Comparison of ENCODE assay signal across 11 cellular contexts in genomic region chr1:26307363-26307781, GRCh38. TPM values are rescaled to one million over a fixed set of nuclear protein-coding genes. Genes with fewer than 3 reads are reported as not detected.
DNase-seq lines count a peak whose midpoint lies in the region; ATAC-seq and TF ChIP-seq lines count a peak whose summit lies in the region.
"Had no signal": no experiment of that assay in that cellular context is flagged by ENCODE, and none has a peak within 500 bp of the region (broad histone marks: within the 10 kb centered on the region; RNA-seq: fewer than 3 reads in every experiment).

No MANE protein-coding gene starts in this region.

- no peaks in the 10 kb centered on the region for H3K9me2 ChIP-seq in SK-N-SH

- no peaks in the 10 kb centered on the region for H3K9me3 ChIP-seq in SK-N-SH
- no peaks in the 10 kb centered on the region for H3K9me3 ChIP-seq in OCI-LY3 (ENCODE audit: insufficient read depth, low read length)
- H3K9me3 ChIP-seq in effector memory CD4-positive, alpha-beta T cell (ENCODE audit: control insufficient read depth, low read length) = no peaks in the 10 kb centered on the region
- H3K9me3 ChIP-seq: uterus had no signal

- H3K4me3 ChIP-seq in SK-N-SH (ENCODE audit: low read depth in 2 of 2, low read length in 1 of 2) (no peak overlapping the region), OCI-LY3 (ENCODE audit: low read length) (peak overlapping the region; percentile 88), skin epidermis (no peak overlapping the region)
- H3K4me3 ChIP-seq in effector memory CD4-positive, alpha-beta T cell (ENCODE audit: insufficient read depth, low read depth, low read length, poor library complexity, severe bottlenecking) = no peak overlapping the region

- ATAC-seq in SK-N-SH treated with all-trans-retinoic acid at 6 μM for 48 hours (no peak), HG03280 (IDR thresholded peaks at IDR 0.05; ENCODE audit: unreplicated experiment) (no peak), GM18861 (IDR thresholded peaks at IDR 0.05; ENCODE audit: unreplicated experiment) (no peak)

- TF ChIP-seq EP300 in SK-N-SH (IDR thresholded peaks at IDR 0.05; ENCODE audit: borderline replicate concordance in 1 of 2, low read depth in 1 of 2, low read length in 1 of 2) = no peak

- H3K27me3 ChIP-seq in SK-N-SH (ENCODE audit: insufficient read depth) = no peaks in the 10 kb centered on the region; the same call in 1 of the 2 replicates
- no peaks in the 10 kb centered on the region for H3K27me3 ChIP-seq in OCI-LY3 (ENCODE audit: low read depth, low read length)
- H3K27me3 ChIP-seq in effector memory CD4-positive, alpha-beta T cell (replicated peaks; ENCODE audit: control insufficient read depth, insufficient read depth, low read length, poor library complexity, severe bottlenecking) = no peaks in the 10 kb centered on the region
- H3K27me3 ChIP-seq: uterus had no signal

- H4K20me1 ChIP-seq in SK-N-SH (ENCODE audit: insufficient read depth) (no peaks in the 10 kb centered on the region), OCI-LY3 (ENCODE audit: insufficient read depth, low read length) (no peaks in the 10 kb centered on the region)

- H3K9ac ChIP-seq in SK-N-SH = no peak overlapping the region
- peak overlapping the region; percentile 96 for H3K9ac ChIP-seq in OCI-LY3 (ENCODE audit: low read length)

- POLR2A ChIA-PET in SK-N-SH (lab: Yijun Ruan, JAX) = interaction anchor here (0.7 kb wide), 1 partner anchor 131 kb away, joined by 6 read pairs; no protein-coding TSS in a partner anchor

- peak overlapping the region; percentile 88 for H2AFZ ChIP-seq in SK-N-SH (ENCODE audit: low read depth)
- peak overlapping the region; percentile 75 for H2AFZ ChIP-seq in OCI-LY3 (ENCODE audit: low read depth, low read length)

- no peak for DNase-seq in SK-N-SH
- DNase-seq in effector memory CD4-positive, alpha-beta T cell = no peak
- no peak for DNase-seq in HuH-7.5 (ENCODE audit: low spot score)
- DNase-seq: activated effector memory CD4-positive, alpha-beta T cell treated with Interleukin-2 at 50 U/mL for 16 hours; NK-92 treated with Interleukin-12 subunit alpha and Interleukin-12 subunit beta, amount 100 ng/mL, for 24 hours; uterus had no signal

- H3K36me3 ChIP-seq in SK-N-SH (replicated peaks in 1 of 2; ENCODE audit: control insufficient read depth in 1 of 2, insufficient read depth in 2 of 2, low read length in 1 of 2) (no peaks in the 10 kb centered on the region), OCI-LY3 (replicated peaks; ENCODE audit: low read depth, low read length) (no peaks in the 10 kb centered on the region)
- no peaks in the 10 kb centered on the region for H3K36me3 ChIP-seq in effector memory CD4-positive, alpha-beta T cell (ENCODE audit: control insufficient read depth, insufficient read depth, low read length)
- H3K36me3 ChIP-seq: uterus had no signal

- TF ChIP-seq RAD21 in SK-N-SH (IDR thresholded peaks at IDR 0.05; ENCODE audit: low read length) = no peak

- no peaks in the 10 kb centered on the region for H3F3A ChIP-seq in SK-N-SH (replicated peaks; ENCODE audit: insufficient read depth)

- peaks cover 8% of the 10 kb centered on the region; the same call in 1 of the 2 replicates for H3K79me2 ChIP-seq in SK-N-SH (ENCODE audit: insufficient read depth)
- H3K79me2 ChIP-seq in OCI-LY3 (ENCODE audit: low read length) = no peaks in the 10 kb centered on the region

- 46% methylated on average over 6 of the region's 6 CpGs for WGBS in SK-N-SH (ENCODE audit: low lambda C conversion rate)

- no peak for TF ChIP-seq CTCF in SK-N-SH (IDR thresholded peaks at IDR 0.05)
- TF ChIP-seq CTCF in OCI-LY3 (IDR thresholded peaks at IDR 0.05; ENCODE audit: low read depth, low read length) = no peak

- H3K4me2 ChIP-seq in SK-N-SH (no peak overlapping the region), OCI-LY3 (ENCODE audit: low read length) (peak overlapping the region; percentile 95)

- H3K4me1 ChIP-seq in SK-N-SH (ENCODE audit: control insufficient read depth in 1 of 2, insufficient read depth in 2 of 2, low read depth in 1 of 2, low read length in 1 of 2) (peaks cover 0 to 9% of the 10 kb centered on the region in 2 experiments; a peak in 1 of 4 replicates), OCI-LY3 (ENCODE audit: low read length) (peaks cover 13% of the 10 kb centered on the region)
- peaks cover 16% of the 10 kb centered on the region for H3K4me1 ChIP-seq in effector memory CD4-positive, alpha-beta T cell (ENCODE audit: control insufficient read depth, insufficient read depth, low read length, poor library complexity, severe bottlenecking)
- H3K4me1 ChIP-seq: uterus had no signal

- H3K27ac ChIP-seq in SK-N-SH (ENCODE audit: low read depth in 2 of 2, low read length in 1 of 2) (no peak overlapping the region), OCI-LY3 (ENCODE audit: low read length) (peak overlapping the region; percentile 74), skin epidermis (peak overlapping the region in 14 of 21 experiments; percentile 20 to 86 (median 62))
- peak overlapping the region; percentile 76 for H3K27ac ChIP-seq in effector memory CD4-positive, alpha-beta T cell (ENCODE audit: insufficient read depth, low read length, poor library complexity, severe bottlenecking)
- H3K27ac ChIP-seq: uterus had no signal

- CTCF ChIA-PET in SK-N-SH (lab: Yijun Ruan, JAX) = interaction anchor here (1.3 to 5.6 kb wide), 4 partner anchors 11 to 32 kb away, joined by 3 to 41 read pairs (median 6); partner anchors contain the start of gene CD52

TF ChIP-seq in SK-N-SH, 30 proteins besides CTCF, POLR2A, EP300 and RAD21:
- TF ChIP-seq NRF1 (IDR thresholded peaks at IDR 0.05; ENCODE audit: low read depth, low read length) (no peak), JUND (IDR thresholded peaks at IDR 0.05) (no peak), MXI1 (IDR thresholded peaks at IDR 0.05; ENCODE audit: low read depth, low read length) (no peak), POLR2AphosphoS5 (IDR thresholded peaks at IDR 0.05; ENCODE audit: low read depth, low read length) (no peak), RXRA (IDR thresholded peaks at IDR 0.05; ENCODE audit: borderline replicate concordance, low read depth) (no peak)

TF ChIP-seq in SK-N-SH treated with all-trans-retinoic acid at 6 μM for 48 hours, 23 proteins besides CTCF, POLR2A, EP300 and RAD21 (continues in another document):
- no peak for TF ChIP-seq POU6F1 (CRISPR knock-in tag; IDR thresholded peaks at IDR 0.05; ENCODE audit: borderline replicate concordance, low read depth)
- TF ChIP-seq BACH2 (CRISPR knock-in tag; IDR thresholded peaks at IDR 0.05; ENCODE audit: borderline replicate concordance) = no peak
- no peak for TF ChIP-seq TCF4 (CRISPR knock-in tag; IDR thresholded peaks at IDR 0.05; ENCODE audit: borderline replicate concordance)
- no peak for TF ChIP-seq PATZ1 (CRISPR knock-in tag; IDR thresholded peaks at IDR 0.05; ENCODE audit: borderline replicate concordance)

RNA-seq across cellular contexts. Expression of gene UBXN11, which starts 0.9 kb away (rescaled TPM):
- 30.6 and 35.3 TPM in 2 replicates for polyA plus RNA-seq in SK-N-SH (2012; rRNA removed)
- 5.8 and 8.5 TPM in 2 replicates for polyA plus RNA-seq in SK-N-SH (2012; cell fraction: cytosol; rRNA removed)
- 201 and 211 TPM in 2 replicates for polyA plus RNA-seq in SK-N-SH (2012; cell fraction: nucleus; rRNA removed)

RNA-seq across cellular contexts. Expression of gene CD52, which starts 10.4 kb away (rescaled TPM):
- polyA plus RNA-seq in SK-N-SH (2012; rRNA removed) = not detected in 2 replicates
- not detected in 2 replicates for polyA plus RNA-seq in SK-N-SH (2012; cell fraction: cytosol; rRNA removed)
- not detected in 2 replicates for polyA plus RNA-seq in SK-N-SH (2012; cell fraction: nucleus; rRNA removed)

RNA-seq across cellular contexts. Expression of gene SH3BGRL3, which starts 27.5 kb away (rescaled TPM):
- polyA plus RNA-seq in SK-N-SH (2012; rRNA removed) = 131 and 202 TPM in 2 replicates
- 152 and 168 TPM in 2 replicates for polyA plus RNA-seq in SK-N-SH (2012; cell fraction: cytosol; rRNA removed)
- 42.7 and 49.7 TPM in 2 replicates for polyA plus RNA-seq in SK-N-SH (2012; cell fraction: nucleus; rRNA removed)

RNA-seq across cellular contexts. Expression of gene CRYBG2, which starts 46.6 kb away (rescaled TPM):
- polyA plus RNA-seq in SK-N-SH (2012; rRNA removed) = 0.08 and 0.49 TPM in 2 replicates
- polyA plus RNA-seq in SK-N-SH (2012; cell fraction: cytosol; rRNA removed) = 0.04 and 0.13 TPM in 2 replicates
- 0.27 and 0.93 TPM in 2 replicates for polyA plus RNA-seq in SK-N-SH (2012; cell fraction: nucleus; rRNA removed)

Comparison
In these comparisons a context has a peak if more than half of its experiments do, and no peak if none do; other contexts are left out.
1. H3K27ac ChIP-seq: peak in OCI-LY3 (single experiment), effector memory CD4-positive, alpha-beta T cell (single experiment) and skin epidermis (14 of 21); none in SK-N-SH (0 of 2).